In the genomic region with DNA sequence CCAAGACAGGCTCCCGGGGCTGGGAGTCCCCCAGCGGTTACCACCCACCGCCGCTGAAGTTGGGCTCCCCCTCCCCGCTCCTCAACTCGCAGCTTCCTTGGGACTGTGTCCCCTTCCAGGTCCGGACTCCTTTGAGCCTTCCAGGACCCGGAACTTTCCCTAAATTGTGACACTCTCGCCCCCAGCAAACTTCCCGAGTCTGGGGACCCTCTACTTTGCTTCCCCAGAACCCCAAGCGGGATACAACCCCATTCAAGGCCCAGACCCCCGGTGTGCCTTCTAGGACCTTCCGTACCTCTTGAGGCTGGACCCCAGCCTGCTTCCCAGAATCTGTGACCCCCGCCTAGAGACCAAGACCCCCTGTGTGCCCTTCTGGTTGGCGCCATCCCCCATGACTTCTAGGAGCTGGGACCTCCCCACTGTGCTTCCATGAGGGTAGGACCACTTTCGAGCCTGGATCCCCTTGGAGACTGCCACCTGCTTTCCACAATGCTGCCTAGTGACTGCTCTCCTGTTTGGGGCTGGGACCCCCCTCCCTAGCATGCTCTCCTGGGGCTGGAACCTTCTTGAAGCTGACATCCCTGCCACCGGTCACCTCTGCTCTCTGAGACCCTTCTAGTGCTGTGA, we compare ENCODE assay signal across 8 cellular contexts. TPM values are rescaled to one million over a fixed set of nuclear protein-coding genes. Genes with fewer than 3 reads are reported as not detected.
DNase-seq lines count a peak whose midpoint lies in the region; ATAC-seq and TF ChIP-seq lines count a peak whose summit lies in the region.

No MANE protein-coding gene starts in this region.

- WGBS in GM23248 (ENCODE audit: low coverage in 1 of 2, low lambda C conversion rate in 2 of 2, missing lambda C conversion rate in 2 of 2), 2 experiments, result 29 to 35% methylated on average over 15 to 17 of the region's 17 CpGs
- 35% methylated on average over 17 of the region's 17 CpGs for WGBS in right cardiac atrium

- in situ Hi-C loops in GM23248 (cut with MboI), result no loop called here

- no peaks in the 10 kb centered on the region for H4K20me1 ChIP-seq in GM23248 (ENCODE audit: insufficient read depth)
- no peaks in the 10 kb centered on the region for H4K20me1 ChIP-seq in Karpas-422 (ENCODE audit: insufficient read depth, low read depth, low read length)

- peaks cover 30% of the 10 kb centered on the region for H3K4me1 Mint-ChIP-seq in WTC11

- H3K9me3 ChIP-seq in GM23248 (ENCODE audit: low read depth) (no peaks in the 10 kb centered on the region), right cardiac atrium (ENCODE audit: control insufficient read depth, low read length) (no peaks in the 10 kb centered on the region), Karpas-422 (ENCODE audit: low read length) (no peaks in the 10 kb centered on the region)

- no peak for DNase-seq in GM23248
- no peak for DNase-seq in WTC11 (ENCODE audit: low spot score)
- no peak for DNase-seq in right cardiac atrium
- no peak for DNase-seq in skeletal muscle cell (ENCODE audit: low read depth)
- no peak for DNase-seq in Karpas-422
- DNase-seq in activated CD4-positive, alpha-beta T cell treated with anti-CD3 and anti-CD28 coated beads for 1 hour, result no peak
- no peak for DNase-seq in left lobe of liver (ENCODE audit: low spot score)

- H3K9me2 ChIP-seq in GM23248 (ENCODE audit: insufficient read depth), result no peaks in the 10 kb centered on the region
- no peaks in the 10 kb centered on the region for H3K9me2 ChIP-seq in Karpas-422 (replicated peaks; ENCODE audit: insufficient read depth, low read length)

- H3K79me2 ChIP-seq in GM23248 (ENCODE audit: insufficient read depth) (no peaks in the 10 kb centered on the region), Karpas-422 (ENCODE audit: low read length) (no peaks in the 10 kb centered on the region)

- ATAC-seq in WTC11 (peak; percentile 14), right cardiac atrium (no peak), GM19035 (IDR thresholded peaks at IDR 0.05; ENCODE audit: unreplicated experiment) (no peak), left lobe of liver (no peak)

- H3K36me3 ChIP-seq in GM23248 (ENCODE audit: low read depth) (no peaks in the 10 kb centered on the region), Karpas-422 (ENCODE audit: insufficient read depth, low read length) (no peaks in the 10 kb centered on the region)

- no peaks in the 10 kb centered on the region for H3F3A ChIP-seq in GM23248 (ENCODE audit: insufficient read depth)

- H3K27ac Mint-ChIP-seq in WTC11, result no peak overlapping the region

- peak overlapping the region; percentile 34 for H3K4me3 ChIP-seq in GM23248
- peak overlapping the region; percentile 61 for H3K4me3 ChIP-seq in right cardiac atrium (ENCODE audit: low read length)
- peak overlapping the region; percentile 58 for H3K4me3 ChIP-seq in skeletal muscle cell (ENCODE audit: low read depth, low read length)
- no peak overlapping the region for H3K4me3 ChIP-seq in Karpas-422 (ENCODE audit: low read length)

- POLR2A ChIA-PET in WTC11 (lab: Charles Lee), result no interaction called here

- no peak overlapping the region for H3K9ac ChIP-seq in GM23248
- H3K9ac ChIP-seq in Karpas-422 (ENCODE audit: low read length), result no peak overlapping the region

- H3K4me1 ChIP-seq in GM23248 (ENCODE audit: insufficient read depth) (0 out of 2 replicates have a peak, but pooled peaks cover 3% of the 10 kb centered on the region), right cardiac atrium (ENCODE audit: control insufficient read depth, insufficient read depth, low read length) (no peaks in the 10 kb centered on the region), Karpas-422 (ENCODE audit: low read length) (peaks cover 13% of the 10 kb centered on the region)

- H2AFZ ChIP-seq in GM23248 (peak overlapping the region; percentile 68), Karpas-422 (ENCODE audit: low read length) (no peak overlapping the region)

- CTCF ChIA-PET in WTC11 (lab: Charles Lee), result interaction anchor here (0.6 to 3.5 kb wide), 22 partner anchors 8 to 1163 kb away, joined by 3 to 23 read pairs (median 4); no protein-coding TSS in a partner anchor

- peaks cover 37% of the 10 kb centered on the region for H3K27me3 Mint-ChIP-seq in WTC11 (ENCODE audit: low read depth)

- H3K36me3 Mint-ChIP-seq in WTC11, result no peaks in the 10 kb centered on the region

- H3K4me3 Mint-ChIP-seq in WTC11, result peak overlapping the region; percentile 77

- no peak for TF ChIP-seq CTCF in WTC11 (IDR thresholded peaks at IDR 0.05)

- H3K9me3 Mint-ChIP-seq in WTC11, result no peaks in the 10 kb centered on the region

- H3K27ac ChIP-seq in GM23248 (no peak overlapping the region), right cardiac atrium (ENCODE audit: low read length) (no peak overlapping the region), Karpas-422 (ENCODE audit: low read length) (no peak overlapping the region)

- no peak overlapping the region for H3K4me2 ChIP-seq in GM23248 (ENCODE audit: unreplicated experiment)
- H3K4me2 ChIP-seq in Karpas-422 (ENCODE audit: low read depth, low read length, poor library complexity, severe bottlenecking), result no peak overlapping the region

- no peaks in the 10 kb centered on the region for H3K27me3 ChIP-seq in GM23248 (replicated peaks; ENCODE audit: insufficient read depth)
- no peaks in the 10 kb centered on the region for H3K27me3 ChIP-seq in right cardiac atrium (ENCODE audit: control insufficient read depth, insufficient read depth)
- no peaks in the 10 kb centered on the region for H3K27me3 ChIP-seq in Karpas-422 (ENCODE audit: low read length)

- intact Hi-C loops in right cardiac atrium (cut with DNase I), result no loop called here

TF ChIP-seq in WTC11, 78 proteins besides CTCF, POLR2A, EP300 and RAD21:
- TF ChIP-seq OVOL2 (CRISPR knock-in tag; IDR thresholded peaks at IDR 0.05; ENCODE audit: borderline replicate concordance) (no peak), CREM (CRISPR knock-in tag; IDR thresholded peaks at IDR 0.05) (no peak), IRF2 (CRISPR knock-in tag; IDR thresholded peaks at IDR 0.05; ENCODE audit: borderline replicate concordance, low read depth) (no peak), JUN (CRISPR knock-in tag; IDR thresholded peaks at IDR 0.05) (no peak), RORB (CRISPR knock-in tag; IDR thresholded peaks at IDR 0.05) (no peak)

RNA-seq across cellular contexts. Expression of a gene that starts 0.6 kb away (rescaled TPM):
- not detected in 2 replicates for total RNA-seq in GM23248 (2014; rRNA removed; shearing (Covaris generic))
- polyA plus RNA-seq in GM23248 (2016; fragmentation: Nextera tagmentation; extraction: Ambion mirVana) (0.05 and 0.16 TPM in 2 replicates), right cardiac atrium (0.70 TPM)
- total RNA-seq in WTC11 (2021) (4.9 to 5.9 TPM (median 5.2 TPM) in 3 replicates), right cardiac atrium (1 to 10 TPM in 3 of 4 donors, under 1 TPM in 1; 0.62 to 1.9 (median 1.4) TPM), left lobe of liver (15.9 TPM)
- 0.32 TPM in 1 of 2 replicates, not detected in the other for total RNA-seq in Karpas-422 (2014; rRNA removed; shearing (Covaris generic); ENCODE audit: low replicate concordance)

RNA-seq across cellular contexts. Expression of a gene that starts 39.4 kb away (rescaled TPM):
- total RNA-seq in GM23248 (2014; rRNA removed; shearing (Covaris generic)), result 28.5 and 72.8 TPM in 2 replicates
- 258 and 259 TPM in 2 replicates for polyA plus RNA-seq in GM23248 (2016; fragmentation: Nextera tagmentation; extraction: Ambion mirVana)
- total RNA-seq in WTC11 (2021), result 175 to 192 TPM (median 190 TPM) in 3 replicates
- total RNA-seq in right cardiac atrium, result 100 to 1,000 TPM; 107 to 113 (median 111) TPM
- 170 TPM for polyA plus RNA-seq in right cardiac atrium
- total RNA-seq in Karpas-422 (2014; rRNA removed; shearing (Covaris generic); ENCODE audit: low replicate concordance), result 81.3 and 303 TPM in 2 replicates
- total RNA-seq in left lobe of liver, result 58.5 TPM

RNA-seq across cellular contexts. Expression of a gene that starts 39.7 kb away (rescaled TPM):
- total RNA-seq in GM23248 (2014; rRNA removed; shearing (Covaris generic)), result 29.0 and 29.2 TPM in 2 replicates
- polyA plus RNA-seq in GM23248 (2016; fragmentation: Nextera tagmentation; extraction: Ambion mirVana), result 29.1 and 31.5 TPM in 2 replicates
- 72.3 to 96.3 TPM (median 73.2 TPM) in 3 replicates for total RNA-seq in WTC11 (2021)
- total RNA-seq in right cardiac atrium, result 1 to 10 TPM; 4.6 to 5.4 (median 5.1) TPM
- 4.6 TPM for polyA plus RNA-seq in right cardiac atrium
- 18.0 and 32.4 TPM in 2 replicates for total RNA-seq in Karpas-422 (2014; rRNA removed; shearing (Covaris generic); ENCODE audit: low replicate concordance)
- total RNA-seq in left lobe of liver, result 5.1 TPM
